Comparison of ENCODE assay signal across 8 cellular contexts in the genomic region with DNA sequence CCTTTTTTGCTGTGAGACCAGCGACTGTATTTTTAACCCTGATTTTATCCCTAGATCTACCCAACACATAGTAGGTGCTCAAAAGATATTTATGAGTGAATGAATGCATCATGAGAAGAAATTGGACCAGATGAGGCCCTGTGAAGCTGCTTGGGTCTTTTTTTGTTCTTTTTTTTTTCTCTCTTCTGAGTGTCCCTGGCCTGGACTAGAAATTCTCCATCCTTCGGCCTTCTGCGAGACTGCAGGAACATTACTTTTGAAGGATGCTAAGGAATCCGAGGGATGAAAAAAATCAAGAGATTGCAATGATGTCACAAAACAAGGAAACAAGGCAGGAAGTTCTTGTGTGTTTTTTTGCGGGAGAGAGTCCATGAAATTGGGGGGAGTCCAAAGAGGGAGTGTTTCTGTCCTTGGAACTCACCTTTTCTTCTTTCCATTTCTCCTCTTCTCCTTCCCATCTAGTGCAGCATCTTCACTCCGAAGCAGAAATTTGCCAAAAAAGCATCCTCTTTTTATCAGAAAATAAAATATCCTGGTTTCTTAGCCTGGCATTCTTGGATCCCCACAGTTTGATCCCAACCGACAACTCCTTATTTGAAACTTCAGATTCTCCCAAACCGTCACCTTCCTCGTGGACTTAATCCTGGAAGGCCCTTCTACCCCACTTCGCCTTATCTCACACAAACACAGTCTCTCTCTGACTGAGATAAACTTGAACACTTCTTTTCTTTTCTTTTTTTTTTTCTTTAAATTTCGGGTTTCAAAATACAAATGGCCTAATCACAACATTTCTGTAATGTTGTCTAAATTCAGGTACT. TPM values are rescaled to one million over a fixed set of nuclear protein-coding genes. Genes with fewer than 3 reads are reported as not detected.
DNase-seq lines count a peak whose midpoint lies in the region; ATAC-seq and TF ChIP-seq lines count a peak whose summit lies in the region.

No MANE protein-coding gene starts in this region.

- WGBS in SK-N-SH (ENCODE audit: low lambda C conversion rate), result 47% methylated on average over 11 of the region's 11 CpGs
- WGBS in esophagus, 2 donors, result 34 to 36% methylated on average over 11 of the region's 11 CpGs

- H3K36me3 ChIP-seq in SK-N-SH (replicated peaks in 1 of 2; ENCODE audit: control insufficient read depth in 1 of 2, insufficient read depth in 2 of 2, low read length in 1 of 2), result peaks cover 7 to 14% of the 10 kb centered on the region in 2 experiments
- H3K36me3 ChIP-seq in esophagus (ENCODE audit: control insufficient read depth in 2 of 2, insufficient read depth in 2 of 2, low read length in 1 of 2), result no peaks in the 10 kb centered on the region
- no peaks in the 10 kb centered on the region for H3K36me3 ChIP-seq in neural cell (ENCODE audit: insufficient read depth, low read length)

- no peak for DNase-seq in activated CD4-positive, alpha-beta T cell treated with anti-CD3 and anti-CD28 coated beads for 36 hours
- no peak for DNase-seq in activated CD4-positive, alpha-beta T cell treated with anti-CD3 and anti-CD28 coated beads for 4 hours
- DNase-seq in SK-N-SH (no peak), T1000 (lab: John Stamatoyannopoulos, UW) (no peak), DMS153 treated with DMSO at 0.1 percent for 48 hours (lab: John Stamatoyannopoulos, UW; ENCODE audit: unreplicated experiment) (no peak)

- TF ChIP-seq EP300 in SK-N-SH (IDR thresholded peaks at IDR 0.05; ENCODE audit: borderline replicate concordance in 1 of 2, low read depth in 1 of 2, low read length in 1 of 2) (no peak), neural cell (conservative IDR thresholded peaks at IDR 0.05; ENCODE audit: poor library complexity, severe bottlenecking) (no peak)

- TF ChIP-seq RAD21 in SK-N-SH (IDR thresholded peaks at IDR 0.05; ENCODE audit: low read length) (no peak), neural cell (conservative IDR thresholded peaks at IDR 0.05) (no peak)

- H3K4me3 Mint-ChIP-seq in activated CD4-positive, alpha-beta T cell treated with anti-CD3 and anti-CD28 coated beads for 36 hours, result peak overlapping the region; percentile 88

- ATAC-seq in activated CD4-positive, alpha-beta T cell treated with anti-CD3 and anti-CD28 coated beads for 36 hours, result no peak
- ATAC-seq in GM21360 (IDR thresholded peaks at IDR 0.05; ENCODE audit: unreplicated experiment), result no peak

- peaks cover 6% of the 10 kb centered on the region for H3K36me3 Mint-ChIP-seq in activated CD4-positive, alpha-beta T cell treated with anti-CD3 and anti-CD28 coated beads for 36 hours (ENCODE audit: low read depth)

- peak overlapping the region; percentile 92 to 96 for H3K4me3 ChIP-seq in SK-N-SH (ENCODE audit: low read depth in 2 of 2, low read length in 1 of 2)
- H3K4me3 ChIP-seq in esophagus (ENCODE audit: low read depth in 1 of 2, low read length in 2 of 2), result peak overlapping the region; percentile 85 to 92
- peak overlapping the region; percentile 86 for H3K4me3 ChIP-seq in neural cell (ENCODE audit: low read length)

- no peaks in the 10 kb centered on the region for H3K9me3 ChIP-seq in SK-N-SH
- no peaks in the 10 kb centered on the region for H3K9me3 ChIP-seq in esophagus (ENCODE audit: control insufficient read depth in 2 of 2, insufficient read depth in 1 of 2, low read depth in 1 of 2, low read length in 1 of 2)
- no peaks in the 10 kb centered on the region for H3K9me3 ChIP-seq in neural cell (ENCODE audit: low read length)

- TF ChIP-seq CTCF in SK-N-SH (IDR thresholded peaks at IDR 0.05), result no peak
- no peak for TF ChIP-seq CTCF in neural cell (IDR thresholded peaks at IDR 0.05; ENCODE audit: poor library complexity, severe bottlenecking)

- H3K27me3 Mint-ChIP-seq in activated CD4-positive, alpha-beta T cell treated with anti-CD3 and anti-CD28 coated beads for 36 hours, result no peaks in the 10 kb centered on the region

- H3K27ac ChIP-seq in SK-N-SH (ENCODE audit: low read depth in 2 of 2, low read length in 1 of 2) (peak overlapping the region; percentile 80 to 87), esophagus (ENCODE audit: low read depth in 2 of 2, low read length in 1 of 2) (peak overlapping the region; percentile 79 to 95), neural cell (ENCODE audit: low read length) (peak overlapping the region; percentile 81)

- H3K27me3 ChIP-seq in SK-N-SH (ENCODE audit: insufficient read depth) (no peaks in the 10 kb centered on the region), esophagus (ENCODE audit: control insufficient read depth in 1 of 2, insufficient read depth in 2 of 2, low read length in 2 of 2) (no peaks in the 10 kb centered on the region), neural cell (ENCODE audit: insufficient read depth, low read depth, low read length) (no peaks in the 10 kb centered on the region)

- H3K9me2 ChIP-seq in SK-N-SH, result no peaks in the 10 kb centered on the region
- H3K9me2 ChIP-seq in neural cell (ENCODE audit: insufficient read depth, low read length), result no peaks in the 10 kb centered on the region

- CTCF ChIA-PET in activated CD4-positive, alpha-beta T cell treated with anti-CD3 and anti-CD28 coated beads for 36 hours (lab: Charles Lee), result interaction anchor here (0.9 to 1.5 kb wide), 3 partner anchors 48 to 360 kb away, joined by 3 to 5 read pairs (median 4); no protein-coding TSS in a partner anchor
- CTCF ChIA-PET in SK-N-SH (lab: Yijun Ruan, JAX), result interaction anchor here (1.0 to 1.4 kb wide), 3 partner anchors 13 to 359 kb away, joined by 3 read pairs; no protein-coding TSS in a partner anchor

- H2AFZ ChIP-seq in SK-N-SH (ENCODE audit: low read depth) (peak overlapping the region; percentile 97), neural cell (ENCODE audit: low read depth, low read length) (peak overlapping the region; percentile 47)

- peaks cover 0 to 18% of the 10 kb centered on the region in 2 experiments; a peak in 3 of 4 replicates for H3K4me1 ChIP-seq in SK-N-SH (ENCODE audit: control insufficient read depth in 1 of 2, insufficient read depth in 2 of 2, low read depth in 1 of 2, low read length in 1 of 2)
- H3K4me1 ChIP-seq in esophagus (ENCODE audit: control insufficient read depth in 2 of 2, insufficient read depth in 2 of 2, low read length in 1 of 2), result no peaks in the 10 kb centered on the region

- POLR2A ChIA-PET in activated CD4-positive, alpha-beta T cell treated with anti-CD3 and anti-CD28 coated beads for 36 hours (lab: Charles Lee), result interaction anchor here (0.9 to 1.0 kb wide), 2 partner anchors 20 to 360 kb away, joined by 3 to 8 read pairs; no protein-coding TSS in a partner anchor
- POLR2A ChIA-PET in SK-N-SH (lab: Yijun Ruan, JAX), result interaction anchor here (1.0 to 1.6 kb wide), 7 partner anchors 11 to 204 kb away, joined by 3 to 14 read pairs (median 7); a partner anchor contains a TSS

- H3K4me1 Mint-ChIP-seq in activated CD4-positive, alpha-beta T cell treated with anti-CD3 and anti-CD28 coated beads for 36 hours, result peaks cover 47% of the 10 kb centered on the region

- intact Hi-C loops in activated CD4-positive, alpha-beta T cell treated with anti-CD3 and anti-CD28 coated beads for 36 hours (cut with DNase I, micrococcal nuclease), result loop anchor here (1.0 to 5.0 kb wide), 9 partner anchors 22 to 436 kb away; a partner anchor contains a TSS

- no peaks in the 10 kb centered on the region for H4K20me1 ChIP-seq in SK-N-SH (ENCODE audit: insufficient read depth)
- H4K20me1 ChIP-seq in neural cell (ENCODE audit: insufficient read depth), result no peaks in the 10 kb centered on the region

- H3K79me2 ChIP-seq in SK-N-SH (ENCODE audit: insufficient read depth) (peaks cover 46% of the 10 kb centered on the region), neural cell (replicated peaks; ENCODE audit: insufficient read depth, low read length) (peaks cover 9% of the 10 kb centered on the region)

- H3K9ac ChIP-seq in SK-N-SH, result peak overlapping the region; percentile 99
- peak overlapping the region; percentile 91 for H3K9ac ChIP-seq in neural cell (ENCODE audit: low read length)

- H3K4me2 ChIP-seq in SK-N-SH (peak overlapping the region; percentile 87), neural cell (ENCODE audit: low read length) (peak overlapping the region; percentile 70)

- peaks cover 3% of the 10 kb centered on the region for H3F3A ChIP-seq in SK-N-SH (replicated peaks; ENCODE audit: insufficient read depth)
- H3F3A ChIP-seq in neural cell (ENCODE audit: insufficient read depth, low read length, poor library complexity, severe bottlenecking), result no peaks in the 10 kb centered on the region

- peak overlapping the region; percentile 98 for H3K27ac Mint-ChIP-seq in activated CD4-positive, alpha-beta T cell treated with anti-CD3 and anti-CD28 coated beads for 36 hours

- no peaks in the 10 kb centered on the region for H3K9me3 Mint-ChIP-seq in activated CD4-positive, alpha-beta T cell treated with anti-CD3 and anti-CD28 coated beads for 36 hours (ENCODE audit: low read depth)

RNA-seq across cellular contexts. Expression of a gene that starts 0.7 kb away (rescaled TPM):
- total RNA-seq in activated CD4-positive, alpha-beta T cell treated with anti-CD3 and anti-CD28 coated beads for 36 hours, result 10 to 100 TPM; 36.3 to 37.7 TPM
- polyA plus RNA-seq in SK-N-SH (2012; rRNA removed), result 36.5 and 46.8 TPM in 2 replicates
- 11.5 and 18.3 TPM in 2 replicates for polyA plus RNA-seq in SK-N-SH (2012; cell fraction: cytosol; rRNA removed)
- polyA plus RNA-seq in SK-N-SH (2012; cell fraction: nucleus; rRNA removed), result 230 and 273 TPM in 2 replicates
- polyA plus RNA-seq in esophagus, result 10 to 100 TPM; 31.6 to 52.1 TPM
- 108 and 132 TPM in 2 replicates for polyA plus RNA-seq in neural cell
- 53.3 and 62.3 TPM in 2 replicates for polyA minus RNA-seq in neural cell

RNA-seq across cellular contexts. Expression of a gene that starts 18.8 kb away (rescaled TPM):
- total RNA-seq in activated CD4-positive, alpha-beta T cell treated with anti-CD3 and anti-CD28 coated beads for 36 hours, result not detected
- polyA plus RNA-seq in SK-N-SH (2012; rRNA removed) (not detected in 2 replicates), esophagus (not detected), neural cell (not detected in 2 replicates)
- not detected in 2 replicates for polyA plus RNA-seq in SK-N-SH (2012; cell fraction: cytosol; rRNA removed)
- 0.21 TPM in 1 of 2 replicates, not detected in the other for polyA plus RNA-seq in SK-N-SH (2012; cell fraction: nucleus; rRNA removed)
- polyA minus RNA-seq in neural cell, result not detected in 2 replicates

RNA-seq across cellular contexts. Expression of a gene that starts 26.0 kb away (rescaled TPM):
- total RNA-seq in activated CD4-positive, alpha-beta T cell treated with anti-CD3 and anti-CD28 coated beads for 36 hours, result under 1 TPM; 0.11 TPM
- polyA plus RNA-seq in SK-N-SH (2012; rRNA removed) (0.31 and 0.58 TPM in 2 replicates), esophagus (1 to 10 TPM in 1 of 2 donors, under 1 TPM in 1; 0.73 to 1.3 TPM), neural cell (not detected in 2 replicates)
- 0.12 and 0.14 TPM in 2 replicates for polyA plus RNA-seq in SK-N-SH (2012; cell fraction: cytosol; rRNA removed)
- 2.5 and 2.6 TPM in 2 replicates for polyA plus RNA-seq in SK-N-SH (2012; cell fraction: nucleus; rRNA removed)
- polyA minus RNA-seq in neural cell, result not detected in 2 replicates

RNA-seq across cellular contexts. Expression of a gene that starts 37.0 kb away (rescaled TPM):
- total RNA-seq in activated CD4-positive, alpha-beta T cell treated with anti-CD3 and anti-CD28 coated beads for 36 hours, result 1 to 10 TPM in 1 of 2 experiments, under 1 TPM in 1; 0.80 to 1.1 TPM
- polyA plus RNA-seq in SK-N-SH (2012; rRNA removed) (29.7 and 30.4 TPM in 2 replicates), esophagus (10 to 100 TPM; 13.5 to 28.2 TPM), neural cell (0.38 and 2.5 TPM in 2 replicates)
- polyA plus RNA-seq in SK-N-SH (2012; cell fraction: cytosol; rRNA removed), result 15.3 and 29.1 TPM in 2 replicates
- polyA plus RNA-seq in SK-N-SH (2012; cell fraction: nucleus; rRNA removed), result 90.7 and 142 TPM in 2 replicates
- polyA minus RNA-seq in neural cell, result under 0.01 and 0.23 TPM in 2 replicates

RNA-seq across cellular contexts. Expression of a gene that starts 49.6 kb away (rescaled TPM):
- 1 to 10 TPM; 7.0 to 7.9 TPM for total RNA-seq in activated CD4-positive, alpha-beta T cell treated with anti-CD3 and anti-CD28 coated beads for 36 hours
- 7.0 and 8.9 TPM in 2 replicates for polyA plus RNA-seq in SK-N-SH (2012; rRNA removed)
- 3.1 and 4.3 TPM in 2 replicates for polyA plus RNA-seq in SK-N-SH (2012; cell fraction: cytosol; rRNA removed)
- polyA plus RNA-seq in SK-N-SH (2012; cell fraction: nucleus; rRNA removed), result 27.4 and 34.6 TPM in 2 replicates
- polyA plus RNA-seq in esophagus, result 10 to 100 TPM; 10.3 to 15.1 TPM
- polyA plus RNA-seq in neural cell, result 26.1 and 27.6 TPM in 2 replicates
- 22.2 and 29.9 TPM in 2 replicates for polyA minus RNA-seq in neural cell
